In the genomic region with DNA sequence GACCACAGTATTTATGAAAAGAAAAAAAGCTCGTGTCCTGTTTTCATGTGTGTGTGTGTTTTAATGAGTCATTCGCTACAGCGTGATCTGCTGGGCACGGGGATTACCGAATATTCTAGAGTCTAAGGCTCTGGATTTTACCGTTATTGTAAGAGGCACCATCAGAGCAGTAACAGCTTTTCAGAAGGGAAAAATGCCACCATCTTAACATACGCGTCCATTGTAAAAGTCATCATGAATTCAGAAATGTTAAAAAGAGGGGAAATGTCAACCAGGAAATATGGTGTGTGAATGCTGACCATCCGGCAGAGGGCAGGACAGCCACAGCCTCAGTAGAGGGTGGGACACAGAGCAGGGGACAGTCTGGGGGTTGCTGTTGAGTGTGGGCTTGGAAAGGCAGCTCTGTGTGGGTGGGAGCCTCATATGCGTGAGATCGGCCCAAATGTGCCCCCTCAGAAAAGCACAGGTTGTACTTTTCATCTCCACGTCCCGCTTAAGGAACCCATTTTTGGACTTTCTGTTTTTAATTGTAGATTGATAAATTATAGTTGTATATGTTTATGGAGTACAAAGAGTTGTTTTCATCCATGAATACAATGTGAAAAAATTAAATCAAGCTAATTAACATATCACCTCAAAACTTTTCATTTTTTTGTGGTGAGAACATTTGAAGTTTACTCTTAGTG, we compare ENCODE assay signal across 8 cellular contexts.
DNase-seq lines count a peak whose midpoint lies in the region; ATAC-seq and TF ChIP-seq lines count a peak whose summit lies in the region.

No MANE protein-coding gene starts in this region.

- H4K20me1 ChIP-seq in mammary epithelial cell (ENCODE audit: insufficient read depth, low read length) = no peaks in the 10 kb centered on the region

- dilution Hi-C loops in mammary epithelial cell (cut with HindIII; ENCODE audit: low sequenced_read_pairs) = no loop called here

- POLR2A ChIA-PET in CD8-positive, alpha-beta memory T cell (lab: Charles Lee) = no interaction called here

- H3K79me1 ChIP-seq in mesendoderm (ENCODE audit: low read length) = no peaks in the 10 kb centered on the region

- peak overlapping the region; percentile 37 for H3K27ac ChIP-seq in mammary epithelial cell (ENCODE audit: insufficient read depth, low read depth, low read length)
- no peak overlapping the region for H3K27ac ChIP-seq in mesendoderm (ENCODE audit: low read depth, low read length)
- H3K27ac ChIP-seq in CD8-positive, alpha-beta memory T cell (ENCODE audit: low read depth, low read length) = no peak overlapping the region

- no peak overlapping the region for H2BK15ac ChIP-seq in mesendoderm (replicated peaks; ENCODE audit: low read depth)

- peak; percentile 44 to 66 for TF ChIP-seq CTCF in mammary epithelial cell (conservative IDR thresholded peaks at IDR 0.05 in 1 of 2, IDR thresholded peaks at IDR 0.05 in 1 of 2; ENCODE audit: extremely low read depth in 1 of 2, insufficient read depth in 1 of 2, low read depth in 1 of 2, low read length in 2 of 2)

- H3K18ac ChIP-seq in mesendoderm (ENCODE audit: low read length) = no peak overlapping the region

- no peak overlapping the region for H2AK5ac ChIP-seq in mesendoderm (ENCODE audit: low read length)

- H3K9ac ChIP-seq in mammary epithelial cell (ENCODE audit: insufficient read depth, low read length) (no peak overlapping the region), mesendoderm (ENCODE audit: low read length) (no peak overlapping the region)

- H3K27me3 Mint-ChIP-seq in CD8-positive, alpha-beta memory T cell = peaks cover 12 to 20% of the 10 kb centered on the region in 2 donors
- peaks cover 3% of the 10 kb centered on the region for H3K27me3 Mint-ChIP-seq in activated T-helper 17 cell treated with anti-CD3 and anti-CD28 coated beads, Interleukin-2, amount 50 U/mL, for 72 hours

- no peak overlapping the region for H2BK5ac ChIP-seq in mesendoderm (ENCODE audit: low read length)

- H3K4me3 ChIP-seq in mammary epithelial cell (replicated peaks in 1 of 3; ENCODE audit: insufficient read depth in 1 of 3, low read depth in 2 of 3, low read length in 3 of 3) (no peak overlapping the region), mesendoderm (ENCODE audit: low read length) (no peak overlapping the region)
- no peak overlapping the region for H3K4me3 ChIP-seq in CD8-positive, alpha-beta memory T cell (ENCODE audit: low read length)

- H3K4ac ChIP-seq in mesendoderm (ENCODE audit: low read depth, low read length) = no peak overlapping the region

- no peak overlapping the region for H2BK120ac ChIP-seq in mesendoderm (ENCODE audit: low read depth, low read length)

- H3K4me3 Mint-ChIP-seq in CD8-positive, alpha-beta memory T cell = no peak overlapping the region
- no peak overlapping the region for H3K4me3 Mint-ChIP-seq in activated T-helper 17 cell treated with anti-CD3 and anti-CD28 coated beads, Interleukin-2, amount 50 U/mL, for 72 hours

- H3K4me2 ChIP-seq in mammary epithelial cell (ENCODE audit: insufficient read depth, low read depth, low read length) (no peak overlapping the region), mesendoderm (ENCODE audit: low read length) (no peak overlapping the region)

- intact Hi-C loops in mammary epithelial cell (cut with micrococcal nuclease) = loop anchor here (1.0 to 2.0 kb wide), 5 partner anchors 41 to 335 kb away; no protein-coding TSS in a partner anchor

- no peak overlapping the region for H3K23ac ChIP-seq in mesendoderm (ENCODE audit: low read length)

- 61% methylated on average over 13 of the region's 13 CpGs for WGBS in mammary epithelial cell (ENCODE audit: low coverage, missing lambda C conversion rate)
- WGBS in mesendoderm (ENCODE audit: extremely low coverage, insufficient coverage, low lambda C conversion rate) = no CpG with 5 or more reads among the region's 13 CpGs

- H3K36me3 ChIP-seq in mammary epithelial cell (ENCODE audit: insufficient read depth, low read length) = no peaks in the 10 kb centered on the region
- no peaks in the 10 kb centered on the region for H3K36me3 ChIP-seq in mesendoderm (ENCODE audit: control insufficient read depth, insufficient read depth, low read length)
- no peaks in the 10 kb centered on the region for H3K36me3 ChIP-seq in CD8-positive, alpha-beta memory T cell (ENCODE audit: insufficient read depth, low read length)

- H3K79me2 ChIP-seq in mammary epithelial cell (ENCODE audit: insufficient read depth, low read length) = no peaks in the 10 kb centered on the region
- no peaks in the 10 kb centered on the region for H3K79me2 ChIP-seq in mesendoderm (ENCODE audit: control insufficient read depth, insufficient read depth, low read length)

- peak; percentile 45 for DNase-seq in D341Med (ENCODE audit: low spot score)
- peak; percentile 61 for DNase-seq in M059J (ENCODE audit: low read depth)
- DNase-seq in mammary epithelial cell = peak; percentile 49
- DNase-seq in mesendoderm = peak; percentile 49
- DNase-seq in CD8-positive, alpha-beta memory T cell = no peak

- in situ Hi-C loops in mammary epithelial cell (cut with MboI; ENCODE audit: low sequenced_read_pairs in 2 of 2) = no loop called here

- no peak overlapping the region for H4K8ac ChIP-seq in mesendoderm (ENCODE audit: low read depth, low read length)

- peak overlapping the region; percentile 58 for H2AFZ ChIP-seq in mammary epithelial cell (ENCODE audit: low read depth, low read length)

- no peaks in the 10 kb centered on the region for H3K9me3 ChIP-seq in mammary epithelial cell (replicated peaks; ENCODE audit: insufficient read depth, low read length)
- no peaks in the 10 kb centered on the region for H3K9me3 ChIP-seq in CD8-positive, alpha-beta memory T cell (ENCODE audit: low read length)

- H3K4me1 ChIP-seq in mammary epithelial cell (ENCODE audit: insufficient read depth, low read length) (peaks cover 7% of the 10 kb centered on the region), mesendoderm (ENCODE audit: control insufficient read depth, low read depth, low read length) (no peaks in the 10 kb centered on the region)
- no peaks in the 10 kb centered on the region for H3K4me1 ChIP-seq in CD8-positive, alpha-beta memory T cell (ENCODE audit: insufficient read depth, low read length)

- no TSS peak for BruUV-seq in mammary epithelial cell (replicated peaks; lab: Mats Ljungman, UMichigan)

- no peak overlapping the region for H4K5ac ChIP-seq in mesendoderm (ENCODE audit: low read length)

- no peaks in the 10 kb centered on the region for H3K4me1 Mint-ChIP-seq in CD8-positive, alpha-beta memory T cell
- H3K4me1 Mint-ChIP-seq in activated T-helper 17 cell treated with anti-CD3 and anti-CD28 coated beads, Interleukin-2, amount 50 U/mL, for 72 hours = no peaks in the 10 kb centered on the region

- no peak for ATAC-seq in HG02642 (IDR thresholded peaks at IDR 0.05; ENCODE audit: poor library complexity, unreplicated experiment)
- no peak for ATAC-seq in activated T-helper 17 cell treated with anti-CD3 and anti-CD28 coated beads, Interleukin-2, amount 50 U/mL, for 72 hours (replicated peaks)
- ATAC-seq in HG03097 (IDR thresholded peaks at IDR 0.05; ENCODE audit: low FRiP score, unreplicated experiment) = no peak

- peaks cover 0 to 6% (median 0%) of the 10 kb centered on the region in 3 donors for H3K36me3 Mint-ChIP-seq in CD8-positive, alpha-beta memory T cell
- no peaks in the 10 kb centered on the region for H3K36me3 Mint-ChIP-seq in activated T-helper 17 cell treated with anti-CD3 and anti-CD28 coated beads, Interleukin-2, amount 50 U/mL, for 72 hours (ENCODE audit: low read depth)

- H3K27me3 ChIP-seq in mammary epithelial cell (ENCODE audit: insufficient read depth, low read length) = no peaks in the 10 kb centered on the region
- no peaks in the 10 kb centered on the region for H3K27me3 ChIP-seq in mesendoderm (ENCODE audit: insufficient read depth, low read length, poor library complexity)
- no peaks in the 10 kb centered on the region for H3K27me3 ChIP-seq in CD8-positive, alpha-beta memory T cell (ENCODE audit: insufficient read depth, low read length, poor library complexity, severe bottlenecking)

- CTCF ChIA-PET in mammary epithelial cell (lab: Charles Lee; ENCODE audit: low non-redundant PET) = interaction anchor here (0.6 kb wide), 1 partner anchor 237 kb away, joined by 3 read pairs; no protein-coding TSS in a partner anchor
- CTCF ChIA-PET in CD8-positive, alpha-beta memory T cell (lab: Charles Lee) = no interaction called here

- peak overlapping the region in 1 of 8 donors; percentile 74 for H3K27ac Mint-ChIP-seq in CD8-positive, alpha-beta memory T cell
- H3K27ac Mint-ChIP-seq in activated T-helper 17 cell treated with anti-CD3 and anti-CD28 coated beads, Interleukin-2, amount 50 U/mL, for 72 hours = no peak overlapping the region

- peaks cover 0 to 10% (median 6%) of the 10 kb centered on the region in 5 donors for H3K9me3 Mint-ChIP-seq in CD8-positive, alpha-beta memory T cell
- no peaks in the 10 kb centered on the region for H3K9me3 Mint-ChIP-seq in activated T-helper 17 cell treated with anti-CD3 and anti-CD28 coated beads, Interleukin-2, amount 50 U/mL, for 72 hours

- no peak overlapping the region for H3K56ac ChIP-seq in mesendoderm (ENCODE audit: low read length)

Comparison
In these comparisons a context has a peak if more than half of its experiments do, and no peak if none do; other contexts are left out.
1. DNase-seq: peak in D341Med (single experiment), M059J (single experiment), mammary epithelial cell (single experiment) and mesendoderm (single experiment); none in CD8-positive, alpha-beta memory T cell (0 of 5).